1 cellular context compared by ENCODE assay signal in the genomic region with DNA sequence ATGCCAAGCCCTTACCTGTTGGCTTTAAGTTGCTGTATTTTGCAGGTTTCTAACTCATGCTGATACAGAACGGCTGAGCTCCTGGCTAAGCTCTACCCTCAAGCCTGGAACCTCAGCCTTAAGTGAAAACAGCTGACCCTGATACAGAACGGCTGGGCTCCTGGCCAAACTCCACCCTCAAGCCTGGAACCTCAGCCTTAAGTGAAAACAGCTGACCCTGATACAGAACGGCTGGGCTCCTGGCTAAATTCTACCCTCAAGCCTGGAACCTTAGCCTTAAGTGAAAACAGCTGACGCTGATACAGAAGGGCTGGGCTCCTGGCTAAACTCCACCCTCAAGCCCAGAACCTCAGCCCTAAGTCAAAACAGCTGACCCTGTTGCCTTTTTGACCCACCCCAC.
TF ChIP-seq lines count a peak whose summit lies in the region.

No MANE protein-coding gene starts in this region.

TF ChIP-seq in H1, 55 proteins besides CTCF, POLR2A, EP300 and RAD21:
- no peak for TF ChIP-seq RFX5 (IDR thresholded peaks at IDR 0.05; ENCODE audit: borderline replicate concordance, low read depth, low read length)
- no peak for TF ChIP-seq CBX5 (IDR thresholded peaks at IDR 0.05; ENCODE audit: low read depth, low read length)
- TF ChIP-seq CEBPB (IDR thresholded peaks at IDR 0.05; ENCODE audit: low read depth, low read length): no peak
- TF ChIP-seq RNF2 (IDR thresholded peaks at IDR 0.05; ENCODE audit: borderline replicate concordance, low read depth, low read length, missing control alignments, poor library complexity, severe bottlenecking): no peak
- no peak for TF ChIP-seq KDM1A (IDR thresholded peaks at IDR 0.05; ENCODE audit: borderline replicate concordance, low read length)
- no peak for TF ChIP-seq EGR1 (IDR thresholded peaks at IDR 0.05; ENCODE audit: borderline replicate concordance, low read depth, low read length)
- no peak for TF ChIP-seq GABPA (IDR thresholded peaks at IDR 0.05; ENCODE audit: borderline replicate concordance, insufficient read depth, low read length)
- TF ChIP-seq RBBP5 (IDR thresholded peaks at IDR 0.05; ENCODE audit: borderline replicate concordance, low read depth, low read length): no peak
- TF ChIP-seq TAF1 (IDR thresholded peaks at IDR 0.05; ENCODE audit: low read depth, low read length): no peak
- TF ChIP-seq BACH1 (IDR thresholded peaks at IDR 0.05; ENCODE audit: low read length): no peak
- TF ChIP-seq SRF (IDR thresholded peaks at IDR 0.05; ENCODE audit: low read depth, low read length): no peak
- no peak for TF ChIP-seq CTBP2 (IDR thresholded peaks at IDR 0.05; ENCODE audit: borderline replicate concordance, insufficient read depth, insufficient read length, low read length)
- TF ChIP-seq SP1 (IDR thresholded peaks at IDR 0.05; ENCODE audit: low read depth, low read length): no peak
- TF ChIP-seq TAF7 (optimal IDR thresholded peaks at IDR 0.05; ENCODE audit: borderline replicate concordance, low read depth, low read length): no peak
- no peak for TF ChIP-seq TCF12 (IDR thresholded peaks at IDR 0.05; ENCODE audit: low read depth, low read length)
- no peak for TF ChIP-seq SAP30 (IDR thresholded peaks at IDR 0.05; ENCODE audit: insufficient read depth, insufficient replicate concordance, low read length)
